ENCODE assay signal across 13 cellular contexts in the genomic region with DNA sequence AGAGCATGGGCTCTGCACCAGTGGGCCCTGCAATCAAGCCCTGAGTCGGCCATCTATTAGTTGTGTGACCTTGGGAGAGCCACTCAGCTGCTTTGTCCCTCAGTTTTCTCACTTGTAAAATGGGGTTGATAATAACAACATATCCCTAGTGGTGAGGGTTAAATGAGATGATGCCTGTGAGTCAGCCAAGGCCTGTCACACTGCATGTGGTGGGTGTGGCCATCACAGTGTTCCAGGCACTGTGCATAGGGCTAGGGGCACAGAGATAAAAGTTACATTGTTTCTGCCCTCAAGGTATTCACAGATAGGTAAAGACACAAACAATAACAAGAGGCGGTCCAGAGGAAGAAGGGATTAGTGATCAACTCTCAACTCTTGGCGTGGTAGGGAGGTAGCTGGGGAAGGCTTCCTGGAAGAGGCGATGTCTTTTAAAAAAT. TPM values are rescaled to one million over a fixed set of nuclear protein-coding genes. Genes with fewer than 3 reads are reported as not detected.
DNase-seq lines count a peak whose midpoint lies in the region; ATAC-seq and TF ChIP-seq lines count a peak whose summit lies in the region.
"Had no signal": no experiment of that assay in that cellular context is flagged by ENCODE, and none has a peak within 500 bp of the region (broad histone marks: within the 10 kb centered on the region; RNA-seq: fewer than 3 reads in every experiment).

No MANE protein-coding gene starts in this region.

- ATAC-seq in activated CD8-positive, alpha-beta memory T cell treated with anti-CD3 and anti-CD28 coated beads, Interleukin-2, amount 10 ng/mL, durations not matched to agents 7 days and 5 days = no peak
- no peak for ATAC-seq in GM21447 (IDR thresholded peaks at IDR 0.05; ENCODE audit: unreplicated experiment)
- ATAC-seq: stimulated activated naive CD8-positive, alpha-beta T cell treated with anti-CD3 and anti-CD28 coated beads, Interleukin-15, Interleukin-2, amounts not matched to agents 100 U/mL and 50 U/mL, for 24 hours had no signal

- H3K79me2 ChIP-seq in smooth muscle cell (ENCODE audit: low read depth) = peaks cover 97% of the 10 kb centered on the region

- H4K20me1 ChIP-seq in smooth muscle cell (ENCODE audit: low read depth) = peaks cover 100% of the 10 kb centered on the region

- H3K4me1 ChIP-seq in smooth muscle cell (ENCODE audit: low read depth) = peaks cover 8% of the 10 kb centered on the region

- no peak overlapping the region for H3K9ac ChIP-seq in smooth muscle cell (ENCODE audit: low read depth)

- peaks cover 65% of the 10 kb centered on the region for H3F3A ChIP-seq in smooth muscle cell (ENCODE audit: low read depth)

- peak overlapping the region; percentile 79 for H3K27ac ChIP-seq in smooth muscle cell (ENCODE audit: low read depth)

- H3K27me3 Mint-ChIP-seq in activated CD8-positive, alpha-beta memory T cell treated with anti-CD3 and anti-CD28 coated beads, Interleukin-2, amount 10 ng/mL, durations not matched to agents 7 days and 5 days = peaks cover 13% of the 10 kb centered on the region
- peaks cover 2% of the 10 kb centered on the region for H3K27me3 Mint-ChIP-seq in endothelial cell (ENCODE audit: unreplicated experiment)

- TF ChIP-seq CTCF in epithelial cell of esophagus (IDR thresholded peaks at IDR 0.05; ENCODE audit: insufficient read depth, low read depth, low read length, missing control alignments) (no peak), smooth muscle cell (IDR thresholded peaks at IDR 0.05; ENCODE audit: borderline replicate concordance, insufficient read depth, poor library complexity, severe bottlenecking) (no peak), endothelial cell (IDR thresholded peaks at IDR 0.05; ENCODE audit: unreplicated experiment) (no peak)

- H3K27ac Mint-ChIP-seq in activated CD8-positive, alpha-beta memory T cell treated with anti-CD3 and anti-CD28 coated beads, Interleukin-2, amount 10 ng/mL, durations not matched to agents 7 days and 5 days = peak overlapping the region; percentile 64
- H3K27ac Mint-ChIP-seq in endothelial cell (ENCODE audit: unreplicated experiment) = no peak overlapping the region

- 78% methylated on average over 4 of the region's 4 CpGs for WGBS in smooth muscle cell (ENCODE audit: low lambda C conversion rate)

- no peaks in the 10 kb centered on the region for H3K36me3 ChIP-seq in smooth muscle cell (ENCODE audit: low read depth)

- peak overlapping the region; percentile 22; the same call in 1 of the 2 replicates for H3K4me3 ChIP-seq in Jurkat, Clone E6-1 (ENCODE audit: low read length)
- no peak overlapping the region for H3K4me3 ChIP-seq in epithelial cell of esophagus (ENCODE audit: low read length)
- H3K4me3 ChIP-seq in smooth muscle cell = no peak overlapping the region

- no peak for DNase-seq in activated CD8-positive, alpha-beta memory T cell treated with anti-CD3 and anti-CD28 coated beads, Interleukin-2, amount 10 ng/mL, durations not matched to agents 7 days and 5 days
- no peak for DNase-seq in activated CD8-positive, alpha-beta memory T cell treated with anti-CD3 and anti-CD28 coated beads, Interleukin-2, amount 50 U/mL, for 48 hours
- DNase-seq in Jurkat, Clone E6-1 (ENCODE audit: low read depth, low spot score) = no peak
- DNase-seq in epithelial cell of esophagus (ENCODE audit: low read depth) (peak; percentile 57), smooth muscle cell (lab: John Stamatoyannopoulos, UW; ENCODE audit: unreplicated experiment) (no peak), endothelial cell (ENCODE audit: low spot score) (no peak), T1000 (lab: John Stamatoyannopoulos, UW) (no peak)
- DNase-seq: activated T-cell treated with anti-CD3 and anti-CD28 coated beads, Interleukin-2, amount 50 U/mL, for 48 hours; amniotic stem cell; dermis blood vessel endothelial cell; NCI-H1417; stimulated activated naive CD8-positive, alpha-beta T cell treated with anti-CD3 and anti-CD28 coated beads, Interleukin-15, Interleukin-2, amounts not matched to agents 100 U/mL and 50 U/mL, for 24 hours had no signal

- H3K27me3 ChIP-seq in smooth muscle cell (ENCODE audit: low read depth) = no peaks in the 10 kb centered on the region

- no peak overlapping the region for H3K4me3 Mint-ChIP-seq in activated CD8-positive, alpha-beta memory T cell treated with anti-CD3 and anti-CD28 coated beads, Interleukin-2, amount 10 ng/mL, durations not matched to agents 7 days and 5 days
- H3K4me3 Mint-ChIP-seq in endothelial cell (ENCODE audit: unreplicated experiment) = no peak overlapping the region

- CTCF ChIA-PET in activated CD8-positive, alpha-beta memory T cell treated with anti-CD3 and anti-CD28 coated beads, Interleukin-2, amount 10 ng/mL, durations not matched to agents 7 days and 5 days (lab: Charles Lee) = interaction anchor here (1.4 kb wide), 1 partner anchor 103 kb away, joined by 4 read pairs; no protein-coding TSS in a partner anchor

- no peaks in the 10 kb centered on the region for H3K9me3 ChIP-seq in smooth muscle cell (replicated peaks; ENCODE audit: low read depth)

- H2AFZ ChIP-seq in smooth muscle cell (ENCODE audit: low read depth) = no peak overlapping the region

- no peaks in the 10 kb centered on the region for H3K9me3 Mint-ChIP-seq in activated CD8-positive, alpha-beta memory T cell treated with anti-CD3 and anti-CD28 coated beads, Interleukin-2, amount 10 ng/mL, durations not matched to agents 7 days and 5 days (ENCODE audit: low read depth)
- no peaks in the 10 kb centered on the region for H3K9me3 Mint-ChIP-seq in endothelial cell (ENCODE audit: unreplicated experiment)

- no peak overlapping the region for H3K4me2 ChIP-seq in smooth muscle cell

- peaks cover 24% of the 10 kb centered on the region for H3K4me1 Mint-ChIP-seq in activated CD8-positive, alpha-beta memory T cell treated with anti-CD3 and anti-CD28 coated beads, Interleukin-2, amount 10 ng/mL, durations not matched to agents 7 days and 5 days
- peaks cover 29% of the 10 kb centered on the region for H3K4me1 Mint-ChIP-seq in endothelial cell (ENCODE audit: unreplicated experiment)

- H3K36me3 Mint-ChIP-seq in activated CD8-positive, alpha-beta memory T cell treated with anti-CD3 and anti-CD28 coated beads, Interleukin-2, amount 10 ng/mL, durations not matched to agents 7 days and 5 days = no peaks in the 10 kb centered on the region
- H3K36me3 Mint-ChIP-seq in endothelial cell (ENCODE audit: low read depth, unreplicated experiment) = peaks cover 25% of the 10 kb centered on the region

RNA-seq across cellular contexts. Expression of a gene that starts 19.5 kb away (rescaled TPM):
- under 1 TPM; 0.14 to 0.29 TPM for total RNA-seq in activated CD8-positive, alpha-beta memory T cell treated with anti-CD3 and anti-CD28 coated beads, Interleukin-2, amount 10 ng/mL, durations not matched to agents 7 days and 5 days
- polyA plus RNA-seq in Jurkat, Clone E6-1 (2012; ENCODE audit: insufficient read depth, insufficient read length) = 4.9 TPM
- total RNA-seq in smooth muscle cell = 41.6 and 42.6 TPM in 2 replicates
- 37.9 and 44.0 TPM in 2 replicates for polyA plus RNA-seq in smooth muscle cell
- 21.3 TPM for total RNA-seq in endothelial cell (ENCODE audit: unreplicated experiment)

Comparison
In these comparisons a context has a peak if more than half of its experiments do, and no peak if none do; other contexts are left out.
1. RNA of a gene that starts 19.5 kb away (total RNA-seq): 41.6 to 42.6 TPM in smooth muscle cell and 21.3 TPM in endothelial cell (single experiment); 0.14 to 0.29 TPM in activated CD8-positive, alpha-beta memory T cell treated with anti-CD3 and anti-CD28 coated beads, Interleukin-2, amount 10 ng/mL, durations not matched to agents 7 days and 5 days; every median in the first group is over 10 times any median in the second.